7 cellular contexts compared by ENCODE assay signal in the genomic region with DNA sequence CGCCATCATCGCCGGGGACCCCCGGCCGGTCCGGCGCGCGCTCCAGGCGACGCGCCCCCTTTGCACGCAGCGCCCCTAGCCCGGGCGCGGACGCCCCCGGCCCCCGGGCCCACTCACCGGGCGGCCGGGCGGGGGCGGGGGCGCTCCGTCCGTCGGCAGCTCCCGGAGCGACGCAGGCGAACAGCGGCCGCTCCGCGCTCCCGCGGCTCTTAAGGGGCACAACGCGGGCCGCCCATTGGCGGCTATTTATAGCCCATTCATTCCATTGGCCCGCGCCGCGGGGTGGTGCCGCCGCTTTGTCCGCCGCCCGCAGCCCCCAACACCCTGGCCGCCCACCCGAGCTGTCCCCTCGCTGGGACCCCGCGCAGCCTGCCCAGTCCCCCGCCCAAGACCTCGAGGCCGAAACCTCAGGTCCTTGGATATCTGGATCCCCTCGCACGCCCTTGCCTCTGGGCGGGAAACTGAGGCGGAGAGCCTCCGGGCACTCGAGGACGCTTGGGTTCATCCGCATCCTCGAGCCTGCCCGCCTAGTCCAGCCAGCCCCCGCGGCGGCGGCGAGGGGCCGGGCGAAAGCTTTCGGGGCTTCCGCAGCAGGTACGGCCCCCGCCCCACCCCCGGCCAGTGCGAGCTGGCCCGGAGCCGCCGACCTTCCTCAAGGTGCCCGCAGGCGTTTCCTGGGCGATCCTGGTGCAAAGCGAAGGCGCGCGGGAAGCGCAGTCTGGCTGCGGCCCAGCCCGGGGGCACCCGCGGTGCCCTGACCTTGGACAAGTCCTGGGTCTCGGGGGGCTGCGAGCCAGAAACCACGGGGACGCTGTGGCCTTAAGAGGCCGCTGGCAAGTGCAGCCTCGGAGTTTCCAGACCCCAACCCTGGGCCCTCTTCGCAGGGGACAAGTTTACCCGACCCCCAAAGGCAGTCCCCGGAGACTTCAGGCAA.
DNase-seq lines count a peak whose midpoint lies in the region; ATAC-seq and TF ChIP-seq lines count a peak whose summit lies in the region.

A gene (minus strand): TSS at position 182 of the 934 bp plus-strand sequence. CDS start 337 bp downstream, outside the sequence.

- peaks cover 70% of the 10 kb centered on the region for H3K4me1 ChIP-seq in muscle layer of colon (ENCODE audit: insufficient read depth, low read length)

- peaks cover 15% of the 10 kb centered on the region for H3K36me3 ChIP-seq in muscle layer of colon (ENCODE audit: insufficient read depth, low read length)

- peak within 1 kb of the TSS; percentile 66 to 71 for H3K4me3 ChIP-seq in muscle layer of colon (ENCODE audit: low read depth in 1 of 2, low read length in 2 of 2)

- peak within 1 kb of the TSS; percentile 57 for H3K9ac ChIP-seq in muscle layer of colon (ENCODE audit: low read length)

- ATAC-seq in GM19452 (IDR thresholded peaks at IDR 0.05; ENCODE audit: unreplicated experiment) (no peak), GM19397 (IDR thresholded peaks at IDR 0.05; ENCODE audit: unreplicated experiment) (no peak)

- H3K9me3 ChIP-seq in muscle layer of colon (ENCODE audit: low read length), result no peaks in the 10 kb centered on the region

- no peak for TF ChIP-seq CTCF in VCaP (conservative IDR thresholded peaks at IDR 0.05)

- no peaks in the 10 kb centered on the region for H3K27me3 ChIP-seq in muscle layer of colon (ENCODE audit: control insufficient read depth in 1 of 2, insufficient read depth in 2 of 2, low read length in 2 of 2)

- H3K27ac ChIP-seq in VCaP, result peak within 1 kb of the TSS; percentile 98
- H3K27ac ChIP-seq in muscle layer of colon (ENCODE audit: low read depth, low read length), result peak within 1 kb of the TSS; percentile 86

- DNase-seq in GM03348 (ENCODE audit: low spot score) (peak; percentile 90), NCI-H1436 (lab: John Stamatoyannopoulos, UW) (peak; percentile 79), fibroblast of gingiva (ENCODE audit: low read depth) (peak; percentile 44)
